8 cellular contexts compared by ENCODE assay signal in the genomic region with DNA sequence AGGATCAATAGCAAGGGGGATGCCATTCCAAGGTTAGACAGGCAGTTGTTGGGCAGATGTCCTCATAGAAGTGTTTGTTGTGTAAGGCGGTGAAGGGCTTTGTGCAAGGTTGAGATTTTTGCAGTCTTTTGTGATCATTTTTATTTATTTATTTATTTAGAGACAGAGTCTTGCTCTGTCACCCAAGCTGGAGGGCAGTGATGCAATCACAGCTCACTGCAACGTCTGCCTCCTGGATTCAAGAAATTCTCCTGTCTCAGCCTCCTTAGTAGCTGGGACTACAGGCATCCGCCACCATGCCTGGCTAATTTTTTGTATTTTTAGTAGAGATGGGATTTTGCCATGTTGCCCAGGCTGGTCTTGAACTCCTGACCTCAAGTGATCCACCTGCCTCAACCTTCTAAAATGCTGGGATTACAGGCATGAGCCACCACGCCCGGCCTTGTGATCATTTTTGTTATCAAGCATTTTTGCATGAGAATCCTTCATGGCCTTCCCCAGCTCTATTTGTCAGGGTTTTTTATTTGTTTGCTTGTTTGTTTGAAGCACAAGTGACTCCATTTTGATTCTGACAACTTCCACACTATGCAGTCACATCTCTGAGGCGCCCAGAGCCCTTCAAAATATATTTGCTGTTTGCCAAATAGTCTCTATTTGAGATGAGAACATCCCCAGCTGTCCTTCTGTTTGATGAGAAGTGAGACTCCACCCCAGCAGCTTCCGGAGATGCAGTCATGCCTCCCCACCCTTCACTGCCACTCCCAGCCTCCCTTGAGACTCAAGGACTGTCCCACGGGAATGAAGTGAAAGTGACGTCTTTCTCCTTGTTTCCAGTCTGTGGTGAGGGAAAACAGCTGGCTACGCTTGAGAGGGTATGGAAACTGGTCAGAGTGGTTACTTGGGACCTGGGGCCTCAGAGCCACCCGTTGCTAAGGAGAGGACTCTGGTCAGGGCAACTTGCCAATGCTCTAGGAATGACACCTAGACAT. TPM values are rescaled to one million over a fixed set of nuclear protein-coding genes. Genes with fewer than 3 reads are reported as not detected.
A peak's percentile ranks its signal among the peaks of the same experiment; 100 is the strongest.
DNase-seq lines count a peak whose midpoint lies in the region; ATAC-seq lines count a peak whose summit lies in the region.

No MANE protein-coding gene starts in this region.

- ATAC-seq in HG02840 (IDR thresholded peaks at IDR 0.05; ENCODE audit: low FRiP score, unreplicated experiment) (peak; percentile 72), GM19351 (IDR thresholded peaks at IDR 0.05; ENCODE audit: unreplicated experiment) (no peak)

- no peaks in the 10 kb centered on the region for H3K27me3 Mint-ChIP-seq in activated CD4-positive, alpha-beta T cell treated with anti-CD3 and anti-CD28 coated beads, Interleukin-2, amount 10 ng/mL, durations not matched to agents 7 days and 5 days

- peak overlapping the region; percentile 37 to 87 for H3K27ac ChIP-seq in esophagus (ENCODE audit: low read depth in 2 of 2, low read length in 1 of 2)

- H3K27ac Mint-ChIP-seq in activated CD4-positive, alpha-beta T cell treated with anti-CD3 and anti-CD28 coated beads, Interleukin-2, amount 10 ng/mL, durations not matched to agents 7 days and 5 days = peak overlapping the region; percentile 9

- CTCF ChIA-PET in activated CD4-positive, alpha-beta T cell treated with anti-CD3 and anti-CD28 coated beads, Interleukin-2, amount 10 ng/mL, durations not matched to agents 7 days and 5 days (lab: Charles Lee) = interaction anchor here (0.6 to 1.6 kb wide), 2 partner anchors 50 to 110 kb away, joined by 3 read pairs; no protein-coding TSS in a partner anchor

- no peak for DNase-seq in activated CD4-positive, alpha-beta T cell treated with anti-CD3 and anti-CD28 coated beads, Interleukin-2, amount 10 ng/mL, durations not matched to agents 7 days and 5 days
- no peak for DNase-seq in activated CD4-positive, alpha-beta T cell treated with anti-CD3 and anti-CD28 coated beads, Interleukin-2, amount 50 U/mL, for 48 hours
- peak; percentile 93 for DNase-seq in NCI-H345 (lab: John Stamatoyannopoulos, UW)
- no peak for DNase-seq in pons (ENCODE audit: low spot score)

- no peaks in the 10 kb centered on the region for H3K9me3 Mint-ChIP-seq in activated CD4-positive, alpha-beta T cell treated with anti-CD3 and anti-CD28 coated beads, Interleukin-2, amount 10 ng/mL, durations not matched to agents 7 days and 5 days

- 56 to 66% methylated on average over 11 of the region's 11 CpGs for WGBS in esophagus, 2 donors

- H3K36me3 Mint-ChIP-seq in activated CD4-positive, alpha-beta T cell treated with anti-CD3 and anti-CD28 coated beads, Interleukin-2, amount 10 ng/mL, durations not matched to agents 7 days and 5 days (ENCODE audit: low read depth) = peaks cover 14% of the 10 kb centered on the region

- H3K4me3 ChIP-seq in esophagus (ENCODE audit: low read depth in 1 of 2, low read length in 2 of 2) = no peak overlapping the region
- no peak overlapping the region for H3K4me3 ChIP-seq in skeletal muscle satellite cell (ENCODE audit: low read length)

- H3K4me1 ChIP-seq in esophagus (ENCODE audit: control insufficient read depth in 2 of 2, insufficient read depth in 2 of 2, low read length in 1 of 2) (no peaks in the 10 kb centered on the region), skeletal muscle satellite cell (ENCODE audit: control insufficient read depth, insufficient read depth, low read length) (peaks cover 12% of the 10 kb centered on the region)

- H3K27me3 ChIP-seq in esophagus (ENCODE audit: control insufficient read depth in 1 of 2, insufficient read depth in 2 of 2, low read length in 2 of 2) (no peaks in the 10 kb centered on the region), skeletal muscle satellite cell (ENCODE audit: control insufficient read depth, insufficient read depth, low read length) (no peaks in the 10 kb centered on the region)

- no peak overlapping the region for H3K9ac ChIP-seq in skeletal muscle satellite cell (ENCODE audit: low read depth, low read length)

- H3K4me1 Mint-ChIP-seq in activated CD4-positive, alpha-beta T cell treated with anti-CD3 and anti-CD28 coated beads, Interleukin-2, amount 10 ng/mL, durations not matched to agents 7 days and 5 days = peaks cover 7% of the 10 kb centered on the region

- no peaks in the 10 kb centered on the region for H3K9me3 ChIP-seq in esophagus (ENCODE audit: control insufficient read depth in 2 of 2, insufficient read depth in 1 of 2, low read depth in 1 of 2, low read length in 1 of 2)
- H3K9me3 ChIP-seq in skeletal muscle satellite cell (replicated peaks; ENCODE audit: low read length) = no peaks in the 10 kb centered on the region

- H3K4me2 ChIP-seq in skeletal muscle satellite cell (ENCODE audit: low read length) = peak overlapping the region; percentile 5

- POLR2A ChIA-PET in activated CD4-positive, alpha-beta T cell treated with anti-CD3 and anti-CD28 coated beads, Interleukin-2, amount 10 ng/mL, durations not matched to agents 7 days and 5 days (lab: Charles Lee) = no interaction called here

- no peak overlapping the region for H3K4me3 Mint-ChIP-seq in activated CD4-positive, alpha-beta T cell treated with anti-CD3 and anti-CD28 coated beads, Interleukin-2, amount 10 ng/mL, durations not matched to agents 7 days and 5 days

- H3K36me3 ChIP-seq in esophagus (ENCODE audit: control insufficient read depth in 2 of 2, insufficient read depth in 2 of 2, low read length in 1 of 2) = peaks cover 0 to 4% of the 10 kb centered on the region in 2 donors
- H3K36me3 ChIP-seq in skeletal muscle satellite cell (ENCODE audit: insufficient read depth, low read length) = peaks cover 15% of the 10 kb centered on the region

RNA-seq across cellular contexts. Expression of gene TMEM50B, which starts 38.0 kb away (rescaled TPM):
- 10 to 100 TPM; 33.5 to 34.4 TPM for total RNA-seq in activated CD4-positive, alpha-beta T cell treated with anti-CD3 and anti-CD28 coated beads, Interleukin-2, amount 10 ng/mL, durations not matched to agents 7 days and 5 days
- polyA plus RNA-seq in esophagus = 10 to 100 TPM; 20.3 to 27.4 TPM
- total RNA-seq in skeletal muscle satellite cell (2012; rRNA removed) = 25.1 and 29.9 TPM in 2 replicates

RNA-seq across cellular contexts. Expression of gene IFNGR2, which starts 38.6 kb away (rescaled TPM):
- 10 to 100 TPM; 11.3 to 11.8 TPM for total RNA-seq in activated CD4-positive, alpha-beta T cell treated with anti-CD3 and anti-CD28 coated beads, Interleukin-2, amount 10 ng/mL, durations not matched to agents 7 days and 5 days
- 10 to 100 TPM; 44.9 to 52.5 TPM for polyA plus RNA-seq in esophagus
- 38.8 and 52.2 TPM in 2 replicates for total RNA-seq in skeletal muscle satellite cell (2012; rRNA removed)

RNA-seq across cellular contexts. Expression of gene DNAJC28, which starts 49.7 kb away (rescaled TPM):
- total RNA-seq in activated CD4-positive, alpha-beta T cell treated with anti-CD3 and anti-CD28 coated beads, Interleukin-2, amount 10 ng/mL, durations not matched to agents 7 days and 5 days = under 1 TPM; 0.40 to 0.58 TPM
- 1 to 10 TPM; 1.2 to 1.4 TPM for polyA plus RNA-seq in esophagus
- 0.87 and 1.3 TPM in 2 replicates for total RNA-seq in skeletal muscle satellite cell (2012; rRNA removed)
